1 cellular context compared by ENCODE assay signal in the genomic region with DNA sequence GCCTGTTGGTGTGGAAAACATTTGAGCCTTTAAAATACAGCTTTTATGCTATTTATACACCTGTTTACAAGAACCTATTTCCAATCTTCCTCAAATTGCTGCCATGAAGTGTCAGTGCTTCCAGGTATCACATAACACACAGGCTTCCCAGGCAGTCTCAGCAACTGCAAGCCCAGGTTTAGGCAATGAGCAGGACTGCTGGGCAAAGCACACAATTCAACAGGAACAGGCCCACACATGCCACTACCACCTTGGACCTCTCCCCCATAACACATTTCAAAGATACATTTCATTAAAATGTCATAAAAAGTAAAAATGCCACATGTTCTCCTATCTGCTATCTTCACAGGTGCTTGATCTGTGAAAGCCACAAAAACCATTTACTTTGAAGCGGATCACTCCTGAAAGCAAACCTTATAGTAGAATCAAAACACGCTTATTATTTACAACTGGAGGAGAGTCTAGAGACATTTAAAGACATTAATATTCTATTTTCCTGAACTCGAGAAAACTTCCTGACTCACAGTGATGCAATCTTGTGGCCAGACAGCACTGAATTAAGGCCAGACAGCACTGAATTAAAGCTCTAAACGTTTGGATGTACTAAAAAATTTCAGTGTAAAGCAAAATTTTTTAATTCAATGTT.
TF ChIP-seq lines count a peak whose summit lies in the region.

No MANE protein-coding gene starts in this region.

TF ChIP-seq in IMR-90, 13 proteins besides CTCF, POLR2A, EP300 and RAD21:
- TF ChIP-seq, protein P1, sequence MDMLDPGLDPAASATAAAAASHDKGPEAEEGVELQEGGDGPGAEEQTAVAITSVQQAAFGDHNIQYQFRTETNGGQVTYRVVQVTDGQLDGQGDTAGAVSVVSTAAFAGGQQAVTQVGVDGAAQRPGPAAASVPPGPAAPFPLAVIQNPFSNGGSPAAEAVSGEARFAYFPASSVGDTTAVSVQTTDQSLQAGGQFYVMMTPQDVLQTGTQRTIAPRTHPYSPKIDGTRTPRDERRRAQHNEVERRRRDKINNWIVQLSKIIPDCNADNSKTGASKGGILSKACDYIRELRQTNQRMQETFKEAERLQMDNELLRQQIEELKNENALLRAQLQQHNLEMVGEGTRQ (IDR thresholded peaks at IDR 0.05; ENCODE audit: low read depth, low read length): no peak
- TF ChIP-seq NFE2L2 (IDR thresholded peaks at IDR 0.05; ENCODE audit: low read depth, low read length): peak; percentile 29; the same call in 1 of the 2 replicates
- TF ChIP-seq MAFK (IDR thresholded peaks at IDR 0.05; ENCODE audit: low read depth, low read length): no peak
- TF ChIP-seq MXI1 (IDR thresholded peaks at IDR 0.05; ENCODE audit: borderline replicate concordance, low read depth, low read length): no peak
- TF ChIP-seq CEBPB (IDR thresholded peaks at IDR 0.05; ENCODE audit: low read depth, low read length): peak; percentile 96
- peak; percentile 18; the same call in 1 of the 2 replicates for TF ChIP-seq FOS (IDR thresholded peaks at IDR 0.05; ENCODE audit: low read depth, low read length)
- TF ChIP-seq RCOR1 (IDR thresholded peaks at IDR 0.05; ENCODE audit: insufficient replicate concordance, low read length): no peak
- TF ChIP-seq SMC3 (IDR thresholded peaks at IDR 0.05; ENCODE audit: low read depth, low read length): no peak
- TF ChIP-seq, protein P2, sequence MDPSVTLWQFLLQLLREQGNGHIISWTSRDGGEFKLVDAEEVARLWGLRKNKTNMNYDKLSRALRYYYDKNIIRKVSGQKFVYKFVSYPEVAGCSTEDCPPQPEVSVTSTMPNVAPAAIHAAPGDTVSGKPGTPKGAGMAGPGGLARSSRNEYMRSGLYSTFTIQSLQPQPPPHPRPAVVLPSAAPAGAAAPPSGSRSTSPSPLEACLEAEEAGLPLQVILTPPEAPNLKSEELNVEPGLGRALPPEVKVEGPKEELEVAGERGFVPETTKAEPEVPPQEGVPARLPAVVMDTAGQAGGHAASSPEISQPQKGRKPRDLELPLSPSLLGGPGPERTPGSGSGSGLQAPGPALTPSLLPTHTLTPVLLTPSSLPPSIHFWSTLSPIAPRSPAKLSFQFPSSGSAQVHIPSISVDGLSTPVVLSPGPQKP (IDR thresholded peaks at IDR 0.05; ENCODE audit: borderline replicate concordance, low read depth, low read length): no peak
- no peak for TF ChIP-seq BHLHE40 (IDR thresholded peaks at IDR 0.05; ENCODE audit: low read depth, low read length)
- TF ChIP-seq MAZ (IDR thresholded peaks at IDR 0.05; ENCODE audit: borderline replicate concordance, low read depth, low read length): no peak
- TF ChIP-seq CHD1 (IDR thresholded peaks at IDR 0.05; ENCODE audit: low read depth, low read length): no peak
